1 cellular context compared by ENCODE assay signal in the genomic region with DNA sequence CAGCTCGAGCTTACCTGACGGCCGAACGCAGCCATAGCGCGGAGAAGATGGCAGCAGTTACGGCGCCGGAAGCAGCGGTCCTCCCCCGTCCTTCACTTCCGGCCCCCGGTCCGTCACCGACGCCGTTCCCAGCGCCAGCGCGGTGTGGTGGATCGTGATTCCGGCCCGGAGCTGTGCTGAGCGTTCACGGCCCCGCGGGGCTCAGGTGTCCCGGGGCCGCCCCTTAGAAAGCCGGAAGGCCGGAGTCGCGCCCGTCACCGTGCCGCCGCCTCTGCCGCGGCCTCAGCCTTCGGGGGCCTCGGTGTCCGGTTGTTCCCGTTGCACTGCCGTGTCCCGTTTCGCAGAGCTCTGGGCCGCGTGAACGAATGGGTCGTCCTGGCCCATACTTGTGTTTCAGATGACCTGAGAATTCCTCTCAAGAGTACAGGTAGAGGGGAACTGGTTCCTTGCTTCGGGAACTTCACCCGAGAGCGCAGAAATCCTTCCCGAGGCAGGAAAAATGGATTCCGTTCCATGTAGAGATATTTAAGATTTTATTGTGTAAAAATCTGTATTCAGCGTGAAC.
TF ChIP-seq lines count a peak whose summit lies in the region.

A gene with protein sequence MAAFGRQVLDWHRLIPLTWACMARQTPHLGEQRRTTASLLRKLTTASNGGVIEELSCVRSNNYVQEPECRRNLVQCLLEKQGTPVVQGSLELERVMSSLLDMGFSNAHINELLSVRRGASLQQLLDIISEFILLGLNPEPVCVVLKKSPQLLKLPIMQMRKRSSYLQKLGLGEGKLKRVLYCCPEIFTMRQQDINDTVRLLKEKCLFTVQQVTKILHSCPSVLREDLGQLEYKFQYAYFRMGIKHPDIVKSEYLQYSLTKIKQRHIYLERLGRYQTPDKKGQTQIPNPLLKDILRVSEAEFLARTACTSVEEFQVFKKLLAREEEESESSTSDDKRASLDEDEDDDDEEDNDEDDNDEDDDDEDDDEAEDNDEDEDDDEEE (minus strand): TSS at position 49 of the 565 bp plus-strand sequence. CDS start 14 bp downstream, at position 35.

TF ChIP-seq in HepG2, 621 proteins besides CTCF, POLR2A, EP300 and RAD21 (continued from another document and continues in another):
- TF ChIP-seq JUNB (CRISPR knock-in tag; IDR thresholded peaks at IDR 0.05; ENCODE audit: borderline replicate concordance) (no peak; the same call in 1 of the 2 replicates), TCF7L2 (IDR thresholded peaks at IDR 0.05; ENCODE audit: low read depth, low read length) (no peak), ZNF350 (CRISPR knock-in tag; IDR thresholded peaks at IDR 0.05; ENCODE audit: borderline replicate concordance, low read depth) (peak; percentile 100), NBN (conservative IDR thresholded peaks at IDR 0.05) (no peak), CCAR2 (optimal IDR thresholded peaks at IDR 0.05; ENCODE audit: low read depth, low read length) (peak; percentile 98), TSC22D2 (CRISPR knock-in tag; IDR thresholded peaks at IDR 0.05; ENCODE audit: borderline replicate concordance) (peak; percentile 98), SMAD1 (CRISPR knock-in tag; IDR thresholded peaks at IDR 0.05; ENCODE audit: borderline replicate concordance, low read depth) (peak; percentile 100), NFIC (IDR thresholded peaks at IDR 0.05; ENCODE audit: low read length) (no peak; the same call in 1 of the 2 replicates), ZNF672 (CRISPR knock-in tag; IDR thresholded peaks at IDR 0.05) (peak; percentile 94; the same call in 1 of the 2 replicates), ZMYM4 (CRISPR knock-in tag; IDR thresholded peaks at IDR 0.05) (peak; percentile 94), ELF1 (CRISPR knock-in tag; IDR thresholded peaks at IDR 0.05) (peak; percentile 96), PAF1 (CRISPR knock-in tag; IDR thresholded peaks at IDR 0.05) (no peak), KDM6A (CRISPR knock-in tag; IDR thresholded peaks at IDR 0.05; ENCODE audit: low read depth) (no peak), PPARG (CRISPR knock-in tag; conservative IDR thresholded peaks at IDR 0.05) (peak; percentile 82), ZIK1 (CRISPR knock-in tag; IDR thresholded peaks at IDR 0.05; ENCODE audit: borderline replicate concordance, low read depth) (peak; percentile 98), TCF7 (IDR thresholded peaks at IDR 0.05; ENCODE audit: low read depth) (no peak), SP1 (IDR thresholded peaks at IDR 0.05) (no peak), SP1 (CRISPR knock-in tag; IDR thresholded peaks at IDR 0.05) (peak; percentile 98), MED8 (CRISPR knock-in tag; IDR thresholded peaks at IDR 0.05; ENCODE audit: insufficient replicate concordance) (peak; percentile 93), PLRG1 (conservative IDR thresholded peaks at IDR 0.05) (no peak), SRSF4 (IDR thresholded peaks at IDR 0.05; ENCODE audit: low read depth, low read length, poor library complexity, severe bottlenecking) (no peak), PHF20 (CRISPR knock-in tag; IDR thresholded peaks at IDR 0.05) (peak; percentile 99), MLLT10 (CRISPR knock-in tag; IDR thresholded peaks at IDR 0.05) (no peak; the same call in 1 of the 2 replicates), AHR (CRISPR knock-in tag; IDR thresholded peaks at IDR 0.05) (peak; percentile 99), SMAD3 (CRISPR knock-in tag; IDR thresholded peaks at IDR 0.05) (peak; percentile 98), GTF2F1 (IDR thresholded peaks at IDR 0.05; ENCODE audit: low read length) (peak; percentile 72; the same call in 1 of the 2 replicates), ZC3H13 (CRISPR knock-in tag; IDR thresholded peaks at IDR 0.05) (peak; percentile 97), ZSCAN12 (CRISPR knock-in tag; IDR thresholded peaks at IDR 0.05) (no peak; the same call in 1 of the 2 replicates), NPAS2 (CRISPR knock-in tag; IDR thresholded peaks at IDR 0.05; ENCODE audit: borderline replicate concordance) (no peak), ZNF883 (CRISPR knock-in tag; IDR thresholded peaks at IDR 0.05; ENCODE audit: not compliant biosample characterization) (peak; percentile 99), ZNF264 (CRISPR knock-in tag; IDR thresholded peaks at IDR 0.05) (peak; percentile 95), ZBTB21 (CRISPR knock-in tag; IDR thresholded peaks at IDR 0.05) (peak; percentile 83), ZNF430 (CRISPR knock-in tag; IDR thresholded peaks at IDR 0.05) (peak; percentile 100), ZNF788 (CRISPR knock-in tag; IDR thresholded peaks at IDR 0.05; ENCODE audit: borderline replicate concordance) (peak; percentile 100)
- TF ChIP-seq, protein P1, sequence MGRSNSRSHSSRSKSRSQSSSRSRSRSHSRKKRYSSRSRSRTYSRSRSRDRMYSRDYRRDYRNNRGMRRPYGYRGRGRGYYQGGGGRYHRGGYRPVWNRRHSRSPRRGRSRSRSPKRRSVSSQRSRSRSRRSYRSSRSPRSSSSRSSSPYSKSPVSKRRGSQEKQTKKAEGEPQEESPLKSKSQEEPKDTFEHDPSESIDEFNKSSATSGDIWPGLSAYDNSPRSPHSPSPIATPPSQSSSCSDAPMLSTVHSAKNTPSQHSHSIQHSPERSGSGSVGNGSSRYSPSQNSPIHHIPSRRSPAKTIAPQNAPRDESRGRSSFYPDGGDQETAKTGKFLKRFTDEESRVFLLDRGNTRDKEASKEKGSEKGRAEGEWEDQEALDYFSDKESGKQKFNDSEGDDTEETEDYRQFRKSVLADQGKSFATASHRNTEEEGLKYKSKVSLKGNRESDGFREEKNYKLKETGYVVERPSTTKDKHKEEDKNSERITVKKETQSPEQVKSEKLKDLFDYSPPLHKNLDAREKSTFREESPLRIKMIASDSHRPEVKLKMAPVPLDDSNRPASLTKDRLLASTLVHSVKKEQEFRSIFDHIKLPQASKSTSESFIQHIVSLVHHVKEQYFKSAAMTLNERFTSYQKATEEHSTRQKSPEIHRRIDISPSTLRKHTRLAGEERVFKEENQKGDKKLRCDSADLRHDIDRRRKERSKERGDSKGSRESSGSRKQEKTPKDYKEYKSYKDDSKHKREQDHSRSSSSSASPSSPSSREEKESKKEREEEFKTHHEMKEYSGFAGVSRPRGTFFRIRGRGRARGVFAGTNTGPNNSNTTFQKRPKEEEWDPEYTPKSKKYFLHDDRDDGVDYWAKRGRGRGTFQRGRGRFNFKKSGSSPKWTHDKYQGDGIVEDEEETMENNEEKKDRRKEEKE (IDR thresholded peaks at IDR 0.05) = no peak
- TF ChIP-seq, protein P2, sequence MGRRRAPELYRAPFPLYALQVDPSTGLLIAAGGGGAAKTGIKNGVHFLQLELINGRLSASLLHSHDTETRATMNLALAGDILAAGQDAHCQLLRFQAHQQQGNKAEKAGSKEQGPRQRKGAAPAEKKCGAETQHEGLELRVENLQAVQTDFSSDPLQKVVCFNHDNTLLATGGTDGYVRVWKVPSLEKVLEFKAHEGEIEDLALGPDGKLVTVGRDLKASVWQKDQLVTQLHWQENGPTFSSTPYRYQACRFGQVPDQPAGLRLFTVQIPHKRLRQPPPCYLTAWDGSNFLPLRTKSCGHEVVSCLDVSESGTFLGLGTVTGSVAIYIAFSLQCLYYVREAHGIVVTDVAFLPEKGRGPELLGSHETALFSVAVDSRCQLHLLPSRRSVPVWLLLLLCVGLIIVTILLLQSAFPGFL (CRISPR knock-in tag; IDR thresholded peaks at IDR 0.05) = 0 out of 2 replicates have a peak, but pooled peaks have one; percentile 76
- TF ChIP-seq, protein P3, sequence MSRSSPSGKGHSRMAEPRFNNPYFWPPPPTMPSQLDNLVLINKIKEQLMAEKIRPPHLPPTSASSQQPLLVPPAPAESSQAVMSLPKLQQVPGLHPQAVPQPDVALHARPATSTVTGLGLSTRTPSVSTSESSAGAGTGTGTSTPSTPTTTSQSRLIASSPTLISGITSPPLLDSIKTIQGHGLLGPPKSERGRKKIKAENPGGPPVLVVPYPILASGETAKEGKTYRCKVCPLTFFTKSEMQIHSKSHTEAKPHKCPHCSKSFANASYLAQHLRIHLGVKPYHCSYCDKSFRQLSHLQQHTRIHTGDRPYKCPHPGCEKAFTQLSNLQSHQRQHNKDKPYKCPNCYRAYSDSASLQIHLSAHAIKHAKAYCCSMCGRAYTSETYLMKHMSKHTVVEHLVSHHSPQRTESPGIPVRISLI (CRISPR knock-in tag; IDR thresholded peaks at IDR 0.05; ENCODE audit: borderline replicate concordance) = peak; percentile 88
- TF ChIP-seq, protein P4, sequence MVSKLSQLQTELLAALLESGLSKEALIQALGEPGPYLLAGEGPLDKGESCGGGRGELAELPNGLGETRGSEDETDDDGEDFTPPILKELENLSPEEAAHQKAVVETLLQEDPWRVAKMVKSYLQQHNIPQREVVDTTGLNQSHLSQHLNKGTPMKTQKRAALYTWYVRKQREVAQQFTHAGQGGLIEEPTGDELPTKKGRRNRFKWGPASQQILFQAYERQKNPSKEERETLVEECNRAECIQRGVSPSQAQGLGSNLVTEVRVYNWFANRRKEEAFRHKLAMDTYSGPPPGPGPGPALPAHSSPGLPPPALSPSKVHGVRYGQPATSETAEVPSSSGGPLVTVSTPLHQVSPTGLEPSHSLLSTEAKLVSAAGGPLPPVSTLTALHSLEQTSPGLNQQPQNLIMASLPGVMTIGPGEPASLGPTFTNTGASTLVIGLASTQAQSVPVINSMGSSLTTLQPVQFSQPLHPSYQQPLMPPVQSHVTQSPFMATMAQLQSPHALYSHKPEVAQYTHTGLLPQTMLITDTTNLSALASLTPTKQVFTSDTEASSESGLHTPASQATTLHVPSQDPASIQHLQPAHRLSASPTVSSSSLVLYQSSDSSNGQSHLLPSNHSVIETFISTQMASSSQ (IDR thresholded peaks at IDR 0.05; ENCODE audit: low read depth) = peak; percentile 6; the same call in 1 of the 2 replicates
- TF ChIP-seq, protein P4 (CRISPR knock-in tag; IDR thresholded peaks at IDR 0.05; ENCODE audit: borderline replicate concordance) = peak; percentile 91
- TF ChIP-seq, protein P5, sequence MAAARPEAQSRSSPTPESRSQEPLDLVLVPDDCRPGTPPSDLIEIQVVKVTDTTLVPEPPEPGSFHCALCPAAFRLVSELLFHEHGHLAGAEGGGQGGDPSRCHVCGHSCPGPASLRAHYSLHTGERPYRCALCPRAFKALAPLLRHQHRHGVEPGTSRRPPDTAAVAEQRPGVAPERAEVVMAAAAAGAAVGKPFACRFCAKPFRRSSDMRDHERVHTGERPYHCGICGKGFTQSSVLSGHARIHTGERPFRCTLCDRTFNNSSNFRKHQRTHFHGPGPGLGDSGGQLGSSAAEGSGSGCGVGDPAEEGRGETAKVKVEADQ (CRISPR knock-in tag; IDR thresholded peaks at IDR 0.05; ENCODE audit: borderline replicate concordance) = peak; percentile 100
- TF ChIP-seq, protein P6, sequence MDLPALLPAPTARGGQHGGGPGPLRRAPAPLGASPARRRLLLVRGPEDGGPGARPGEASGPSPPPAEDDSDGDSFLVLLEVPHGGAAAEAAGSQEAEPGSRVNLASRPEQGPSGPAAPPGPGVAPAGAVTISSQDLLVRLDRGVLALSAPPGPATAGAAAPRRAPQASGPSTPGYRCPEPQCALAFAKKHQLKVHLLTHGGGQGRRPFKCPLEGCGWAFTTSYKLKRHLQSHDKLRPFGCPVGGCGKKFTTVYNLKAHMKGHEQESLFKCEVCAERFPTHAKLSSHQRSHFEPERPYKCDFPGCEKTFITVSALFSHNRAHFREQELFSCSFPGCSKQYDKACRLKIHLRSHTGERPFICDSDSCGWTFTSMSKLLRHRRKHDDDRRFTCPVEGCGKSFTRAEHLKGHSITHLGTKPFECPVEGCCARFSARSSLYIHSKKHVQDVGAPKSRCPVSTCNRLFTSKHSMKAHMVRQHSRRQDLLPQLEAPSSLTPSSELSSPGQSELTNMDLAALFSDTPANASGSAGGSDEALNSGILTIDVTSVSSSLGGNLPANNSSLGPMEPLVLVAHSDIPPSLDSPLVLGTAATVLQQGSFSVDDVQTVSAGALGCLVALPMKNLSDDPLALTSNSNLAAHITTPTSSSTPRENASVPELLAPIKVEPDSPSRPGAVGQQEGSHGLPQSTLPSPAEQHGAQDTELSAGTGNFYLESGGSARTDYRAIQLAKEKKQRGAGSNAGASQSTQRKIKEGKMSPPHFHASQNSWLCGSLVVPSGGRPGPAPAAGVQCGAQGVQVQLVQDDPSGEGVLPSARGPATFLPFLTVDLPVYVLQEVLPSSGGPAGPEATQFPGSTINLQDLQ (CRISPR knock-in tag; IDR thresholded peaks at IDR 0.05) = peak; percentile 81; the same call in 1 of the 2 replicates
- TF ChIP-seq, protein P7, sequence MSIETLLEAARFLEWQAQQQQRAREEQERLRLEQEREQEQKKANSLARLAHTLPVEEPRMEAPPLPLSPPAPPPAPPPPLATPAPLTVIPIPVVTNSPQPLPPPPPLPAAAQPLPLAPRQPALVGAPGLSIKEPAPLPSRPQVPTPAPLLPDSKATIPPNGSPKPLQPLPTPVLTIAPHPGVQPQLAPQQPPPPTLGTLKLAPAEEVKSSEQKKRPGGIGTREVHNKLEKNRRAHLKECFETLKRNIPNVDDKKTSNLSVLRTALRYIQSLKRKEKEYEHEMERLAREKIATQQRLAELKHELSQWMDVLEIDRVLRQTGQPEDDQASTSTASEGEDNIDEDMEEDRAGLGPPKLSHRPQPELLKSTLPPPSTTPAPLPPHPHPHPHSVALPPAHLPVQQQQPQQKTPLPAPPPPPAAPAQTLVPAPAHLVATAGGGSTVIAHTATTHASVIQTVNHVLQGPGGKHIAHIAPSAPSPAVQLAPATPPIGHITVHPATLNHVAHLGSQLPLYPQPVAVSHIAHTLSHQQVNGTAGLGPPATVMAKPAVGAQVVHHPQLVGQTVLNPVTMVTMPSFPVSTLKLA (IDR thresholded peaks at IDR 0.05) = no peak
- TF ChIP-seq, protein P8, sequence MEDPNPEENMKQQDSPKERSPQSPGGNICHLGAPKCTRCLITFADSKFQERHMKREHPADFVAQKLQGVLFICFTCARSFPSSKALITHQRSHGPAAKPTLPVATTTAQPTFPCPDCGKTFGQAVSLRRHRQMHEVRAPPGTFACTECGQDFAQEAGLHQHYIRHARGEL (CRISPR knock-in tag; IDR thresholded peaks at IDR 0.05) = peak; percentile 22; the same call in 1 of the 2 replicates
